Comparison of ENCODE assay signal across 1 cellular context in the genomic region with DNA sequence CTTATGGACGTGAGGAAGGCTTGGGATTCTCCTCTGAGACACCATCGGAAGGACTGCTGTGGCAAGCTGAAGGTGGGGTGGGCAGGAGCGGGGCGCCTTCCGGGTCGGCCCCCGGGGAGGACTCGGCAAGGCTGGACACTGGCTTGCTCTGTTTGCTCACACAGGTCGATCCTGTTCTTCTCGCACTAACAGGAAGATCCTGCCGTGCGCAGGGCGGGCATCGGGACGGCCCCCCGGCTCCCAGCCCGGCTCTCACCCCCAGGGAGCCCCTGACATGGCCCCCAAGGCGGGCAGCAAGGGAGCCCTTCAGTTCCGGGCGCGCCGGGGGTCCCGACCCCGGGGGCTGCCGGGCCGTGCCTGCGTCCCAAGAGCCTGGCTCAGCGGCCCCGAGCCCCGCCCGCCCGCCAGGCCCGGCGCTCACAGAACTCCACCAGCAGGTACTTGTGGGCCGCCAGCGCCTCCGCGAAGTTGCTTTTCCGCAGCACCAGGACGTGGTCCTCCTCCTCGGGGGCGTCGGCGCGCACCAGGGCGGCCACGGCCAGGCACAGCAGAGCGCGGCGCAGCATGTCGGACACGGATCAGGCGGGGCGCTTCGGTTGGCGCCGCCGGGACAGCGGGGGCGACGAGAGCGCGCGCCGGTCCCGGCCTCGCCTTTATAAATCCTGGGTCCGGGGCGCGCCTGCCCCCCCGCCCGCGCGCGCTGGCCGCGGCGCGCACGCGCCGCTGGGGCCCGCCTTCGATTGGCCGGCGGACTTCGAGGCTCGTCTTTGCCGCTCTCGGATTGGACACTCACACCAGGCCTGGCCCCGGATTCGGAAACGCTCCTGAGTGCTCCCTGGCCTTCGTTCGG.
A peak's percentile ranks its signal among the peaks of the same experiment; 100 is the strongest.
TF ChIP-seq lines count a peak whose summit lies in the region.

A gene (minus strand): TSS at position 630 of the 850 bp plus-strand sequence. CDS start 64 bp downstream, at position 566.

TF ChIP-seq in WTC11, 78 proteins besides CTCF, POLR2A, EP300 and RAD21 (continued from another document):
- TF ChIP-seq, protein P1, sequence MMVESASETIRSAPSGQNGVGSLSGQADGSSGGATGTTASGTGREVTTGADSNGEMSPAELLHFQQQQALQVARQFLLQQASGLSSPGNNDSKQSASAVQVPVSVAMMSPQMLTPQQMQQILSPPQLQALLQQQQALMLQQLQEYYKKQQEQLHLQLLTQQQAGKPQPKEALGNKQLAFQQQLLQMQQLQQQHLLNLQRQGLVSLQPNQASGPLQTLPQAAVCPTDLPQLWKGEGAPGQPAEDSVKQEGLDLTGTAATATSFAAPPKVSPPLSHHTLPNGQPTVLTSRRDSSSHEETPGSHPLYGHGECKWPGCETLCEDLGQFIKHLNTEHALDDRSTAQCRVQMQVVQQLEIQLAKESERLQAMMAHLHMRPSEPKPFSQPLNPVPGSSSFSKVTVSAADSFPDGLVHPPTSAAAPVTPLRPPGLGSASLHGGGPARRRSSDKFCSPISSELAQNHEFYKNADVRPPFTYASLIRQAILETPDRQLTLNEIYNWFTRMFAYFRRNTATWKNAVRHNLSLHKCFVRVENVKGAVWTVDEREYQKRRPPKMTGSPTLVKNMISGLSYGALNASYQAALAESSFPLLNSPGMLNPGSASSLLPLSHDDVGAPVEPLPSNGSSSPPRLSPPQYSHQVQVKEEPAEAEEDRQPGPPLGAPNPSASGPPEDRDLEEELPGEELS (CRISPR knock-in tag; IDR thresholded peaks at IDR 0.05), result no peak
- TF ChIP-seq MXD4 (CRISPR knock-in tag; IDR thresholded peaks at IDR 0.05; ENCODE audit: borderline replicate concordance) (no peak), ZNF423 (CRISPR knock-in tag; IDR thresholded peaks at IDR 0.05) (no peak), EMX1 (CRISPR knock-in tag; IDR thresholded peaks at IDR 0.05) (no peak), ZNF138 (CRISPR knock-in tag; conservative IDR thresholded peaks at IDR 0.05) (no peak), PRRX2 (CRISPR knock-in tag; IDR thresholded peaks at IDR 0.05) (no peak), TEAD1 (CRISPR knock-in tag; IDR thresholded peaks at IDR 0.05) (no peak)
- TF ChIP-seq, protein P2, sequence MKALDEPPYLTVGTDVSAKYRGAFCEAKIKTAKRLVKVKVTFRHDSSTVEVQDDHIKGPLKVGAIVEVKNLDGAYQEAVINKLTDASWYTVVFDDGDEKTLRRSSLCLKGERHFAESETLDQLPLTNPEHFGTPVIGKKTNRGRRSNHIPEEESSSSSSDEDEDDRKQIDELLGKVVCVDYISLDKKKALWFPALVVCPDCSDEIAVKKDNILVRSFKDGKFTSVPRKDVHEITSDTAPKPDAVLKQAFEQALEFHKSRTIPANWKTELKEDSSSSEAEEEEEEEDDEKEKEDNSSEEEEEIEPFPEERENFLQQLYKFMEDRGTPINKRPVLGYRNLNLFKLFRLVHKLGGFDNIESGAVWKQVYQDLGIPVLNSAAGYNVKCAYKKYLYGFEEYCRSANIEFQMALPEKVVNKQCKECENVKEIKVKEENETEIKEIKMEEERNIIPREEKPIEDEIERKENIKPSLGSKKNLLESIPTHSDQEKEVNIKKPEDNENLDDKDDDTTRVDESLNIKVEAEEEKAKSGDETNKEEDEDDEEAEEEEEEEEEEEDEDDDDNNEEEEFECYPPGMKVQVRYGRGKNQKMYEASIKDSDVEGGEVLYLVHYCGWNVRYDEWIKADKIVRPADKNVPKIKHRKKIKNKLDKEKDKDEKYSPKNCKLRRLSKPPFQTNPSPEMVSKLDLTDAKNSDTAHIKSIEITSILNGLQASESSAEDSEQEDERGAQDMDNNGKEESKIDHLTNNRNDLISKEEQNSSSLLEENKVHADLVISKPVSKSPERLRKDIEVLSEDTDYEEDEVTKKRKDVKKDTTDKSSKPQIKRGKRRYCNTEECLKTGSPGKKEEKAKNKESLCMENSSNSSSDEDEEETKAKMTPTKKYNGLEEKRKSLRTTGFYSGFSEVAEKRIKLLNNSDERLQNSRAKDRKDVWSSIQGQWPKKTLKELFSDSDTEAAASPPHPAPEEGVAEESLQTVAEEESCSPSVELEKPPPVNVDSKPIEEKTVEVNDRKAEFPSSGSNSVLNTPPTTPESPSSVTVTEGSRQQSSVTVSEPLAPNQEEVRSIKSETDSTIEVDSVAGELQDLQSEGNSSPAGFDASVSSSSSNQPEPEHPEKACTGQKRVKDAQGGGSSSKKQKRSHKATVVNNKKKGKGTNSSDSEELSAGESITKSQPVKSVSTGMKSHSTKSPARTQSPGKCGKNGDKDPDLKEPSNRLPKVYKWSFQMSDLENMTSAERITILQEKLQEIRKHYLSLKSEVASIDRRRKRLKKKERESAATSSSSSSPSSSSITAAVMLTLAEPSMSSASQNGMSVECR (CRISPR knock-in tag; IDR thresholded peaks at IDR 0.05; ENCODE audit: borderline replicate concordance), result peak; percentile 77
- TF ChIP-seq, protein P3, sequence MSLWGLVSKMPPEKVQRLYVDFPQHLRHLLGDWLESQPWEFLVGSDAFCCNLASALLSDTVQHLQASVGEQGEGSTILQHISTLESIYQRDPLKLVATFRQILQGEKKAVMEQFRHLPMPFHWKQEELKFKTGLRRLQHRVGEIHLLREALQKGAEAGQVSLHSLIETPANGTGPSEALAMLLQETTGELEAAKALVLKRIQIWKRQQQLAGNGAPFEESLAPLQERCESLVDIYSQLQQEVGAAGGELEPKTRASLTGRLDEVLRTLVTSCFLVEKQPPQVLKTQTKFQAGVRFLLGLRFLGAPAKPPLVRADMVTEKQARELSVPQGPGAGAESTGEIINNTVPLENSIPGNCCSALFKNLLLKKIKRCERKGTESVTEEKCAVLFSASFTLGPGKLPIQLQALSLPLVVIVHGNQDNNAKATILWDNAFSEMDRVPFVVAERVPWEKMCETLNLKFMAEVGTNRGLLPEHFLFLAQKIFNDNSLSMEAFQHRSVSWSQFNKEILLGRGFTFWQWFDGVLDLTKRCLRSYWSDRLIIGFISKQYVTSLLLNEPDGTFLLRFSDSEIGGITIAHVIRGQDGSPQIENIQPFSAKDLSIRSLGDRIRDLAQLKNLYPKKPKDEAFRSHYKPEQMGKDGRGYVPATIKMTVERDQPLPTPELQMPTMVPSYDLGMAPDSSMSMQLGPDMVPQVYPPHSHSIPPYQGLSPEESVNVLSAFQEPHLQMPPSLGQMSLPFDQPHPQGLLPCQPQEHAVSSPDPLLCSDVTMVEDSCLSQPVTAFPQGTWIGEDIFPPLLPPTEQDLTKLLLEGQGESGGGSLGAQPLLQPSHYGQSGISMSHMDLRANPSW (CRISPR knock-in tag; conservative IDR thresholded peaks at IDR 0.05; ENCODE audit: low read depth), result no peak
- TF ChIP-seq, protein P4, sequence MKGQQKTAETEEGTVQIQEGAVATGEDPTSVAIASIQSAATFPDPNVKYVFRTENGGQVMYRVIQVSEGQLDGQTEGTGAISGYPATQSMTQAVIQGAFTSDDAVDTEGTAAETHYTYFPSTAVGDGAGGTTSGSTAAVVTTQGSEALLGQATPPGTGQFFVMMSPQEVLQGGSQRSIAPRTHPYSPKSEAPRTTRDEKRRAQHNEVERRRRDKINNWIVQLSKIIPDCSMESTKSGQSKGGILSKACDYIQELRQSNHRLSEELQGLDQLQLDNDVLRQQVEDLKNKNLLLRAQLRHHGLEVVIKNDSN (CRISPR knock-in tag; IDR thresholded peaks at IDR 0.05), result 0 out of 2 replicates have a peak, but pooled peaks have one; percentile 20
